ENCODE assay signal across 17 cellular contexts in genomic region chr20:50287512-50287911, GRCh38.
"Had no signal": no experiment of that assay in that cellular context is flagged by ENCODE, and none has a peak within 500 bp of the region (broad histone marks: within the 10 kb centered on the region; RNA-seq: fewer than 3 reads in every experiment).

No MANE protein-coding gene starts in this region.

- H3K27me3 ChIP-seq: esophagus muscularis mucosa, tibial artery had no signal

- FAIRE-seq: colon, urothelium cell line had no signal

- ATAC-seq: psoas muscle, sciatic nerve had no signal

- H3K9me3 Mint-ChIP-seq: activated naive CD4-positive, alpha-beta T cell treated with anti-CD3 and anti-CD28 coated beads, Interleukin-2, amount 10 ng/mL, durations not matched to agents 7 days and 5 days; activated T-helper 2 cell treated with anti-CD3 and anti-CD28 coated beads, Interferon-gamma antibody, Interleukin-2, Interleukin-4, amounts not matched to agents 10 μg/mL and 5 μg/mL and 100 μg/mL, durations not matched to agents 14 hours and 24 hours and 36 hours; nephron progenitor cell had no signal

- H3K9me3 ChIP-seq: esophagus muscularis mucosa, psoas muscle, tibial artery had no signal

- H3K36me3 ChIP-seq: esophagus muscularis mucosa, tibial artery had no signal

- H3K27ac Mint-ChIP-seq: activated naive CD4-positive, alpha-beta T cell treated with anti-CD3 and anti-CD28 coated beads, Interleukin-2, amount 10 ng/mL, durations not matched to agents 7 days and 5 days; activated T-helper 2 cell treated with anti-CD3 and anti-CD28 coated beads, Interferon-gamma antibody, Interleukin-2, Interleukin-4, amounts not matched to agents 10 μg/mL and 5 μg/mL and 100 μg/mL, durations not matched to agents 14 hours and 24 hours and 36 hours; nephron progenitor cell had no signal

- H3K4me3 ChIP-seq: esophagus muscularis mucosa, psoas muscle, tibial artery had no signal

- DNase-seq: activated CD4-positive, alpha-beta T cell treated with anti-CD3 and anti-CD28 coated beads for 1 hour; activated CD4-positive, alpha-beta T cell treated with anti-CD3 and anti-CD28 coated beads, Interleukin-2, amount 50 U/mL, for 48 hours; activated naive CD4-positive, alpha-beta T cell treated with anti-CD3 and anti-CD28 coated beads, Interleukin-2, amount 10 ng/mL, durations not matched to agents 7 days and 5 days; foreskin fibroblast; glutamatergic neuron; hypothalamus; nephron progenitor cell; psoas muscle; stimulated activated CD4-positive, alpha-beta T cell treated with anti-CD3 and anti-CD28 coated beads, Interleukin-2, amount 100 ng/mL, for 24 hours; T-helper 1 cell; T1000; tibial artery had no signal

- H3K36me3 Mint-ChIP-seq: activated naive CD4-positive, alpha-beta T cell treated with anti-CD3 and anti-CD28 coated beads, Interleukin-2, amount 10 ng/mL, durations not matched to agents 7 days and 5 days had no signal

- H3K4me3 Mint-ChIP-seq: activated naive CD4-positive, alpha-beta T cell treated with anti-CD3 and anti-CD28 coated beads, Interleukin-2, amount 10 ng/mL, durations not matched to agents 7 days and 5 days; nephron progenitor cell had no signal

- H3K27ac ChIP-seq: esophagus muscularis mucosa, psoas muscle had no signal
